Comparison of ENCODE assay signal across 12 cellular contexts in genomic region chr19:54204767-54205468, GRCh38. TPM values are rescaled to one million over a fixed set of nuclear protein-coding genes. Genes with fewer than 3 reads are reported as not detected.
DNase-seq lines count a peak whose midpoint lies in the region; ATAC-seq and TF ChIP-seq lines count a peak whose summit lies in the region.
"Had no signal": no experiment of that assay in that cellular context is flagged by ENCODE, and none has a peak within 500 bp of the region (broad histone marks: within the 10 kb centered on the region; RNA-seq: fewer than 3 reads in every experiment).

No MANE protein-coding gene starts in this region.

- no peak for ATAC-seq in activated T-cell treated with anti-CD3 and anti-CD28 coated beads, Interleukin-2, amount 50 U/mL, for 72 hours (replicated peaks in 1 of 2)
- ATAC-seq in stimulated activated effector memory CD8-positive, alpha-beta T cell treated with anti-CD3 and anti-CD28 coated beads, Interleukin-12 subunit alpha, Interleukin-12 subunit beta, amount 100 ng/mL, for 72 hours: no peak
- no peak for ATAC-seq in GM18861 (IDR thresholded peaks at IDR 0.05; ENCODE audit: unreplicated experiment)
- ATAC-seq: esophagus mucosa, left cardiac atrium had no signal

- H3K27ac Mint-ChIP-seq in activated T-cell treated with anti-CD3 and anti-CD28 coated beads, Interleukin-2, amount 50 U/mL, for 72 hours: peak overlapping the region; percentile 87
- peak overlapping the region; percentile 11 for H3K27ac Mint-ChIP-seq in endothelial cell (ENCODE audit: unreplicated experiment)
- peak overlapping the region; percentile 99 for H3K27ac Mint-ChIP-seq in stimulated activated effector memory CD8-positive, alpha-beta T cell treated with anti-CD3 and anti-CD28 coated beads, Interleukin-12 subunit alpha, Interleukin-12 subunit beta, amount 100 ng/mL, for 72 hours
- H3K27ac Mint-ChIP-seq: activated naive CD8-positive, alpha-beta T cell treated with anti-CD3 and anti-CD28 coated beads, Interleukin-2, amount 10 ng/mL, durations not matched to agents 7 days and 5 days had no signal

- peaks cover 46 to 79% (median 69%) of the 10 kb centered on the region in 4 donors for H3K36me3 ChIP-seq in esophagus muscularis mucosa

- H3K4me1 ChIP-seq in esophagus muscularis mucosa: peaks cover 75 to 91% (median 88%) of the 10 kb centered on the region in 4 donors

- TF ChIP-seq EP300 in esophagus muscularis mucosa (IDR thresholded peaks at IDR 0.05): no peak

- H3K27me3 ChIP-seq in esophagus muscularis mucosa: no peaks in the 10 kb centered on the region

- H3K27ac ChIP-seq in RWPE1 (peak overlapping the region; percentile 40; the same call in 1 of the 2 replicates), esophagus muscularis mucosa (replicated peaks in 1 of 4) (no peak overlapping the region)

- 86% methylated on average over 4 of the region's 4 CpGs for WGBS in esophagus muscularis mucosa

- peak overlapping the region; percentile 93 to 94 for H3K4me3 Mint-ChIP-seq in activated T-cell treated with anti-CD3 and anti-CD28 coated beads, Interleukin-2, amount 50 U/mL, for 72 hours
- no peak overlapping the region for H3K4me3 Mint-ChIP-seq in endothelial cell (ENCODE audit: unreplicated experiment)
- H3K4me3 Mint-ChIP-seq in stimulated activated effector memory CD8-positive, alpha-beta T cell treated with anti-CD3 and anti-CD28 coated beads, Interleukin-12 subunit alpha, Interleukin-12 subunit beta, amount 100 ng/mL, for 72 hours: peak overlapping the region; percentile 88
- H3K4me3 Mint-ChIP-seq: activated naive CD8-positive, alpha-beta T cell treated with anti-CD3 and anti-CD28 coated beads, Interleukin-2, amount 10 ng/mL, durations not matched to agents 7 days and 5 days had no signal

- DNase-seq in activated T-cell treated with anti-CD3 and anti-CD28 coated beads, Interleukin-2, amount 50 U/mL, for 72 hours: no peak
- no peak for DNase-seq in activated T-cell treated with anti-CD3 and anti-CD28 coated beads for 4 hours
- no peak for DNase-seq in RWPE1 (ENCODE audit: low spot score)
- no peak for DNase-seq in endothelial cell (ENCODE audit: low spot score)
- DNase-seq in stimulated activated effector memory CD8-positive, alpha-beta T cell treated with anti-CD3 and anti-CD28 coated beads, Interleukin-12 subunit alpha, Interleukin-12 subunit beta, amount 100 ng/mL, for 72 hours (ENCODE audit: low spot score in 2 of 2): no peak
- no peak for DNase-seq in cardiac septum (ENCODE audit: low spot score)
- DNase-seq in esophagus muscularis mucosa (ENCODE audit: extremely low spot score): no peak
- DNase-seq: activated naive CD8-positive, alpha-beta T cell treated with anti-CD3 and anti-CD28 coated beads, Interleukin-2, amount 10 ng/mL, durations not matched to agents 7 days and 5 days; left cardiac atrium; NCI-H526 had no signal

- H3K9me3 Mint-ChIP-seq in activated T-cell treated with anti-CD3 and anti-CD28 coated beads, Interleukin-2, amount 50 U/mL, for 72 hours: no peaks in the 10 kb centered on the region
- no peaks in the 10 kb centered on the region for H3K9me3 Mint-ChIP-seq in endothelial cell (ENCODE audit: unreplicated experiment)
- no peaks in the 10 kb centered on the region for H3K9me3 Mint-ChIP-seq in stimulated activated effector memory CD8-positive, alpha-beta T cell treated with anti-CD3 and anti-CD28 coated beads, Interleukin-12 subunit alpha, Interleukin-12 subunit beta, amount 100 ng/mL, for 72 hours
- H3K9me3 Mint-ChIP-seq: activated naive CD8-positive, alpha-beta T cell treated with anti-CD3 and anti-CD28 coated beads, Interleukin-2, amount 10 ng/mL, durations not matched to agents 7 days and 5 days had no signal

- TF ChIP-seq CTCF in RWPE1 (conservative IDR thresholded peaks at IDR 0.05; ENCODE audit: low read depth) (no peak), endothelial cell (IDR thresholded peaks at IDR 0.05; ENCODE audit: unreplicated experiment) (no peak), esophagus muscularis mucosa (IDR thresholded peaks at IDR 0.05) (no peak)

- no peaks in the 10 kb centered on the region for H3K9me3 ChIP-seq in esophagus muscularis mucosa

- no peaks in the 10 kb centered on the region for H3K27me3 Mint-ChIP-seq in activated T-cell treated with anti-CD3 and anti-CD28 coated beads, Interleukin-2, amount 50 U/mL, for 72 hours (ENCODE audit: low read depth)
- peaks cover 7% of the 10 kb centered on the region for H3K27me3 Mint-ChIP-seq in endothelial cell (ENCODE audit: unreplicated experiment)
- H3K27me3 Mint-ChIP-seq: activated naive CD8-positive, alpha-beta T cell treated with anti-CD3 and anti-CD28 coated beads, Interleukin-2, amount 10 ng/mL, durations not matched to agents 7 days and 5 days had no signal

- peaks cover 92% of the 10 kb centered on the region for H3K4me1 Mint-ChIP-seq in activated T-cell treated with anti-CD3 and anti-CD28 coated beads, Interleukin-2, amount 50 U/mL, for 72 hours (ENCODE audit: low read depth)
- H3K4me1 Mint-ChIP-seq in endothelial cell (ENCODE audit: unreplicated experiment): peaks cover 30% of the 10 kb centered on the region
- H3K4me1 Mint-ChIP-seq in stimulated activated effector memory CD8-positive, alpha-beta T cell treated with anti-CD3 and anti-CD28 coated beads, Interleukin-12 subunit alpha, Interleukin-12 subunit beta, amount 100 ng/mL, for 72 hours: peaks cover 91% of the 10 kb centered on the region

- no peak for TF ChIP-seq POLR2A in esophagus muscularis mucosa (IDR thresholded peaks at IDR 0.05; ENCODE audit: low read depth)

- POLR2A ChIA-PET in RWPE1 (lab: Yijun Ruan, JAX; ENCODE audit: low non-redundant PET): no interaction called here

- H3K4me3 ChIP-seq in esophagus muscularis mucosa: no peak overlapping the region

- CTCF ChIA-PET in RWPE1 (lab: Yijun Ruan, JAX): no interaction called here

- intact Hi-C loops in cardiac septum (cut with DNase I): loop anchor here (2.0 to 10.0 kb wide), 3 partner anchors 14 to 240 kb away; partner anchors contain the start of genes LENG8 and TSEN34
- intact Hi-C loops in esophagus muscularis mucosa (cut with DNase I): loop anchor here (5.0 kb wide), 1 partner anchor 38 kb away; no protein-coding TSS in a partner anchor

- H3K36me3 Mint-ChIP-seq in activated T-cell treated with anti-CD3 and anti-CD28 coated beads, Interleukin-2, amount 50 U/mL, for 72 hours (ENCODE audit: insufficient read depth in 2 of 2): peaks cover 28 to 63% of the 10 kb centered on the region in 2 donors
- peaks cover 36% of the 10 kb centered on the region for H3K36me3 Mint-ChIP-seq in endothelial cell (ENCODE audit: low read depth, unreplicated experiment)
- peaks cover 98% of the 10 kb centered on the region for H3K36me3 Mint-ChIP-seq in stimulated activated effector memory CD8-positive, alpha-beta T cell treated with anti-CD3 and anti-CD28 coated beads, Interleukin-12 subunit alpha, Interleukin-12 subunit beta, amount 100 ng/mL, for 72 hours

RNA-seq across cellular contexts. Expression of gene RPS9, which starts 4.3 kb away (rescaled TPM):
- 1,000 to 10,000 TPM; 1,618 to 1,817 TPM for total RNA-seq in activated T-cell treated with anti-CD3 and anti-CD28 coated beads, Interleukin-2, amount 50 U/mL, for 72 hours
- 1,195 TPM for total RNA-seq in endothelial cell (ENCODE audit: unreplicated experiment)
- total RNA-seq in cardiac septum: 615 TPM
- total RNA-seq in esophagus muscularis mucosa: 1,000 to 10,000 TPM; 1,410 to 2,465 (median 1,750) TPM

RNA-seq across cellular contexts. Expression of gene TSEN34, which starts 13.8 kb away (rescaled TPM):
- 10 to 100 TPM; 11.0 to 17.5 TPM for total RNA-seq in activated T-cell treated with anti-CD3 and anti-CD28 coated beads, Interleukin-2, amount 50 U/mL, for 72 hours
- total RNA-seq in endothelial cell (ENCODE audit: unreplicated experiment): 27.8 TPM
- total RNA-seq in cardiac septum: 22.6 TPM
- 100 to 1,000 TPM in 1 of 4 donors, 10 to 100 TPM in 3; 49.4 to 103 (median 86.8) TPM for total RNA-seq in esophagus muscularis mucosa

RNA-seq across cellular contexts. Expression of gene MBOAT7, which starts 15.5 kb away (rescaled TPM):
- 10 to 100 TPM; 60.3 to 71.0 TPM for total RNA-seq in activated T-cell treated with anti-CD3 and anti-CD28 coated beads, Interleukin-2, amount 50 U/mL, for 72 hours
- 203 TPM for total RNA-seq in endothelial cell (ENCODE audit: unreplicated experiment)
- 24.3 TPM for total RNA-seq in cardiac septum
- 10 to 100 TPM; 40.3 to 83.2 (median 59.4) TPM for total RNA-seq in esophagus muscularis mucosa

RNA-seq across cellular contexts. Expression of gene LILRB3, which starts 17.9 kb away (rescaled TPM):
- 1 to 10 TPM in 1 of 2 donors, under 1 TPM in 1; 0.31 to 1.2 TPM for total RNA-seq in activated T-cell treated with anti-CD3 and anti-CD28 coated beads, Interleukin-2, amount 50 U/mL, for 72 hours
- not detected for total RNA-seq in endothelial cell (ENCODE audit: unreplicated experiment)
- total RNA-seq in cardiac septum: 2.7 TPM
- total RNA-seq in esophagus muscularis mucosa: 10 to 100 TPM in 2 of 4 donors, 1 to 10 TPM in 2; 9.1 to 36.1 (median 11.3) TPM

RNA-seq across cellular contexts. Expression of gene TMC4, which starts 32.0 kb away (rescaled TPM):
- under 1 TPM; 0.24 to 0.63 TPM for total RNA-seq in activated T-cell treated with anti-CD3 and anti-CD28 coated beads, Interleukin-2, amount 50 U/mL, for 72 hours
- total RNA-seq in endothelial cell (ENCODE audit: unreplicated experiment) (2.6 TPM), cardiac septum (4.3 TPM), esophagus muscularis mucosa (under 1 TPM in 3 of 4 donors, not detected in 1; 0.26 to 0.98 (median 0.33) TPM)

Comparison
In these comparisons a context has a peak if more than half of its experiments do, and no peak if none do; other contexts are left out.
1. H3K27ac Mint-ChIP-seq: peak in every context shown above with its lines; median percentile 99 in stimulated activated effector memory CD8-positive, alpha-beta T cell treated with anti-CD3 and anti-CD28 coated beads, Interleukin-12 subunit alpha, Interleukin-12 subunit beta, amount 100 ng/mL, for 72 hours; 87 in activated T-cell treated with anti-CD3 and anti-CD28 coated beads, Interleukin-2, amount 50 U/mL, for 72 hours; 11 in endothelial cell.